8 cellular contexts compared by ENCODE assay signal in genomic region chr1:229625893-229626831, GRCh38. TPM values are rescaled to one million over a fixed set of nuclear protein-coding genes. Genes with fewer than 3 reads are reported as not detected.
A peak's percentile ranks its signal among the peaks of the same experiment; 100 is the strongest.
DNase-seq lines count a peak whose midpoint lies in the region; ATAC-seq and TF ChIP-seq lines count a peak whose summit lies in the region.

TAF5L (minus strand) TSS chr1:229626122; CDS start chr1:229614482, 11,640 bp downstream.
URB2 (plus strand) TSS chr1:229626247; CDS start chr1:229627634, 1,387 bp downstream.

- in situ Hi-C loops in SK-MEL-5 (cut with HindIII; ENCODE audit: low pct_unique_long_range_greater_than_20kb, low sequenced_read_pairs), result no loop called here

- H3K9me2 ChIP-seq in GM23338 (ENCODE audit: insufficient read depth), result no peaks in the 10 kb centered on the region

- peak within 1 kb of the TSS; percentile 96 for H2AFZ ChIP-seq in GM23338

- H3K4me3 ChIP-seq in GM23338, result peak within 1 kb of the TSS; percentile 100
- H3K4me3 ChIP-seq in gastroesophageal sphincter, result peak within 1 kb of the TSS; percentile 80 to 83
- peak within 1 kb of the TSS; percentile 75 to 89 for H3K4me3 ChIP-seq in neutrophil (ENCODE audit: low read depth in 1 of 2, low read length in 1 of 2)

- H3K4me3 Mint-ChIP-seq in GM23338, result peak within 1 kb of the TSS; percentile 99

- peak; percentile 88 for DNase-seq in ELF-1 (ENCODE audit: low read depth, low spot score)
- peak; percentile 93 for DNase-seq in GM23338 (ENCODE audit: low spot score)
- DNase-seq in LoVo (ENCODE audit: low spot score), result peak; percentile 92
- DNase-seq in SK-MEL-5 (ENCODE audit: low read depth, low spot score), result peak; percentile 84
- peak; percentile 87 for DNase-seq in activated naive CD4-positive, alpha-beta T cell treated with Interleukin-2 at 50 U/mL for 16 hours

- H3K79me2 ChIP-seq in GM23338 (replicated peaks; ENCODE audit: insufficient read depth), result peaks cover 91% of the 10 kb centered on the region

- peaks cover 51% of the 10 kb centered on the region for H4K20me1 ChIP-seq in GM23338 (replicated peaks; ENCODE audit: insufficient read depth)

- H3K27ac Mint-ChIP-seq in GM23338, result peak within 1 kb of the TSS; percentile 92

- 0 out of 2 replicates have a peak, but pooled peaks cover 8% of the 10 kb centered on the region for H3F3A ChIP-seq in GM23338 (replicated peaks; ENCODE audit: low read depth)

- H3K9me3 ChIP-seq in gastroesophageal sphincter, result no peaks in the 10 kb centered on the region
- no peaks in the 10 kb centered on the region for H3K9me3 ChIP-seq in neutrophil

- no peak for TF ChIP-seq EP300 in gastroesophageal sphincter (IDR thresholded peaks at IDR 0.05)

- H3K4me1 Mint-ChIP-seq in GM23338, result peaks cover 22% of the 10 kb centered on the region

- peak; percentile 59 to 72 for TF ChIP-seq POLR2A in gastroesophageal sphincter (IDR thresholded peaks at IDR 0.05)

- 0% methylated on average over 4 to 7 of the region's 100 CpGs for WGBS in gastroesophageal sphincter (ENCODE audit: low coverage in 1 of 2), 2 donors

- H3K9me3 Mint-ChIP-seq in GM23338, result no peaks in the 10 kb centered on the region

- H3K27me3 ChIP-seq in GM23338 (ENCODE audit: insufficient read depth) (no peaks in the 10 kb centered on the region), gastroesophageal sphincter (no peaks in the 10 kb centered on the region), neutrophil (no peaks in the 10 kb centered on the region)

- H3K36me3 Mint-ChIP-seq in GM23338 (ENCODE audit: low read depth), result peaks cover 30% of the 10 kb centered on the region

- TF ChIP-seq CTCF in GM23338 (conservative IDR thresholded peaks at IDR 0.05; ENCODE audit: low read depth in 2 of 2) (no peak), gastroesophageal sphincter (IDR thresholded peaks at IDR 0.05) (peak in 3 of 4 experiments; percentile 20 to 32 (median 30)), neutrophil (IDR thresholded peaks at IDR 0.05) (no peak), subcutaneous adipose tissue (IDR thresholded peaks at IDR 0.05; ENCODE audit: low read depth) (no peak)

- H3K4me2 ChIP-seq in GM23338, result peak within 1 kb of the TSS; percentile 95

- H3K4me1 ChIP-seq in GM23338 (ENCODE audit: insufficient read depth) (peaks cover 20% of the 10 kb centered on the region), gastroesophageal sphincter (peaks cover 5 to 54% (median 12%) of the 10 kb centered on the region in 3 donors), neutrophil (ENCODE audit: control insufficient read depth in 1 of 2, insufficient read depth in 1 of 2, low read depth in 1 of 2, low read length in 1 of 2) (peaks cover 19 to 26% of the 10 kb centered on the region in 2 experiments)

- ATAC-seq in GM23338 (peak; percentile 89), gastroesophageal sphincter (peak; percentile 97)

- H3K27ac ChIP-seq in GM23338 (ENCODE audit: low read depth), result peak within 1 kb of the TSS; percentile 88
- H3K27ac ChIP-seq in gastroesophageal sphincter, result peak within 1 kb of the TSS; percentile 66 to 96 (median 94)
- H3K27ac ChIP-seq in neutrophil, result peak within 1 kb of the TSS; percentile 80

- H3K36me3 ChIP-seq in GM23338 (ENCODE audit: insufficient read depth), result peaks cover 4% of the 10 kb centered on the region; the same call in 1 of the 2 replicates
- peaks cover 0 to 4% of the 10 kb centered on the region in 2 donors for H3K36me3 ChIP-seq in gastroesophageal sphincter
- H3K36me3 ChIP-seq in neutrophil, result no peaks in the 10 kb centered on the region

- peaks cover 14% of the 10 kb centered on the region for H3K27me3 Mint-ChIP-seq in GM23338 (ENCODE audit: insufficient read depth, low read depth, poor library complexity)

TF ChIP-seq in GM23338, 12 proteins besides CTCF, POLR2A, EP300 and RAD21 (continues in another document):
- TF ChIP-seq CREB1 (CRISPR knock-in tag; IDR thresholded peaks at IDR 0.05; ENCODE audit: low read depth) (peak; percentile 76), JUNB (IDR thresholded peaks at IDR 0.05; ENCODE audit: unreplicated experiment) (no peak), POLR2AphosphoS5 (IDR thresholded peaks at IDR 0.05; ENCODE audit: low read depth) (peak; percentile 72), REST (IDR thresholded peaks at IDR 0.05; ENCODE audit: unreplicated experiment) (no peak), ZNF331 (CRISPR knock-in tag; IDR thresholded peaks at IDR 0.05; ENCODE audit: low read depth) (no peak), EZH2 (IDR thresholded peaks at IDR 0.05; ENCODE audit: low read depth, unreplicated experiment) (no peak), ZNF114 (CRISPR knock-in tag; IDR thresholded peaks at IDR 0.05) (no peak), EZH2phosphoT487 (IDR thresholded peaks at IDR 0.05; ENCODE audit: unreplicated experiment) (no peak), ETS1 (IDR thresholded peaks at IDR 0.05) (peak; percentile 76), STAT1 (IDR thresholded peaks at IDR 0.05; ENCODE audit: unreplicated experiment) (no peak)

RNA-seq across cellular contexts. Expression of gene TAF5L, which starts in this region (rescaled TPM):
- 12.9 and 17.6 TPM in 2 replicates for total RNA-seq in GM23338 (2014; rRNA removed; shearing (Covaris generic))
- 4.5 and 5.6 TPM in 2 replicates for polyA plus RNA-seq in GM23338 (2016; fragmentation: Nextera tagmentation; extraction: Ambion mirVana)
- 21.5 TPM in 2 replicates for total RNA-seq in SK-MEL-5 (2014; rRNA removed; shearing (Covaris generic))
- 21.2 and 26.7 TPM in 2 replicates for polyA plus RNA-seq in SK-MEL-5 (2015; cell fraction: cytosol; rRNA removed)
- 18.7 and 23.5 TPM in 2 replicates for polyA plus RNA-seq in SK-MEL-5 (2015; cell fraction: nucleus; rRNA removed)
- 10 to 100 TPM; 20.5 to 30.4 (median 24.6) TPM for total RNA-seq in gastroesophageal sphincter
- total RNA-seq in subcutaneous adipose tissue, result 10 to 100 TPM; 11.9 to 19.9 (median 18.9) TPM

RNA-seq across cellular contexts. Expression of gene URB2, which starts in this region (rescaled TPM):
- total RNA-seq in GM23338 (2014; rRNA removed; shearing (Covaris generic)), result 42.6 and 44.3 TPM in 2 replicates
- 7.6 and 7.9 TPM in 2 replicates for polyA plus RNA-seq in GM23338 (2016; fragmentation: Nextera tagmentation; extraction: Ambion mirVana)
- total RNA-seq in SK-MEL-5 (2014; rRNA removed; shearing (Covaris generic)), result 17.5 and 17.6 TPM in 2 replicates
- 12.8 and 16.9 TPM in 2 replicates for polyA plus RNA-seq in SK-MEL-5 (2015; cell fraction: cytosol; rRNA removed)
- 23.9 and 25.6 TPM in 2 replicates for polyA plus RNA-seq in SK-MEL-5 (2015; cell fraction: nucleus; rRNA removed)
- total RNA-seq in gastroesophageal sphincter, result 10 to 100 TPM in 2 of 4 donors, 1 to 10 TPM in 2; 6.0 to 12.1 (median 9.2) TPM
- 10 to 100 TPM in 2 of 4 donors, 1 to 10 TPM in 2; 5.8 to 13.7 (median 9.5) TPM for total RNA-seq in subcutaneous adipose tissue

Comparison
In these comparisons a context has a peak if more than half of its experiments do, and no peak if none do; other contexts are left out.
1. Peak in every context shown above with its lines: DNase-seq, ATAC-seq, H3K4me3 ChIP-seq and H3K27ac ChIP-seq.
2. CTCF ChIP-seq: peak in gastroesophageal sphincter (3 of 4); none in GM23338 (0 of 2), neutrophil (single experiment) and subcutaneous adipose tissue (single experiment).